29 cellular contexts compared by ENCODE assay signal in the genomic region with DNA sequence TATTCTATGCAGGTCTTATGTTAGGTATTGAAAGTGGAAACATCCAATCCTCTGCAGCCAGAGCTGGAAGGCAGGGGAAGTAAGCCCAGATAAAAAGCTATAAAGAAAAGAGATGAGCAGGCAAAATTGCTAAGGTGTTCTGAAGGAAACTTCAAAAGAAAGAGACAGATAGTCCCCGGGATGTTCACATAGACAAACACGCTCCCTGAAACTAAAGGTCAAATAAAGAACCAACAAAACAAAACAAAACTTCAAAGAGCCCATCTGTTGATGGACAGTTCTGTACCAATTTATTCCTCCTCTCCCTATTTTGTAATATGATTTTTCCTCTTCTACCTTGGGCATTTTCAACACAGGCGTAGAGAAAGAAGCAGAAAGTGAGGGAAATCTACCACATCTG.
"Had no signal": no experiment of that assay in that cellular context is flagged by ENCODE, and none has a peak within 500 bp of the region (broad histone marks: within the 10 kb centered on the region; RNA-seq: fewer than 3 reads in every experiment).

No MANE protein-coding gene starts in this region.

- H3K27ac Mint-ChIP-seq: dendritic cell treated with granulocyte-macrophage colony-stimulating factor and Interleukin-4, amounts not matched to agents 40 ng/mL and 50 ng/mL, for 4 days; effector memory CD8-positive, alpha-beta T cell; endodermal cell had no signal

- H3K4me3 Mint-ChIP-seq: dendritic cell treated with granulocyte-macrophage colony-stimulating factor and Interleukin-4, amounts not matched to agents 40 ng/mL and 50 ng/mL, for 4 days; effector memory CD8-positive, alpha-beta T cell; endodermal cell had no signal

- H3K4me3 ChIP-seq: colonic mucosa, coronary artery, dorsolateral prefrontal cortex, esophagus muscularis mucosa, esophagus squamous epithelium, gastrocnemius medialis, gastroesophageal sphincter, heart left ventricle, heart right ventricle had no signal

- FAIRE-seq: colon, endometrium, endothelial cell of umbilical vein, frontal cortex had no signal

- H3K9me3 ChIP-seq: colonic mucosa, esophagus muscularis mucosa, gastrocnemius medialis had no signal

- H3K27ac ChIP-seq: colonic mucosa, coronary artery, dorsolateral prefrontal cortex, epithelial cell of prostate, esophagus muscularis mucosa, esophagus squamous epithelium, foreskin keratinocyte, gastrocnemius medialis, gastroesophageal sphincter, heart left ventricle, heart right ventricle had no signal

- ATAC-seq: effector memory CD8-positive, alpha-beta T cell; esophagus mucosa; foreskin keratinocyte; gastrocnemius medialis; gastroesophageal sphincter; heart left ventricle; heart right ventricle had no signal

- H3K36me3 ChIP-seq: colonic mucosa, esophagus muscularis mucosa, esophagus squamous epithelium, gastrocnemius medialis, gastroesophageal sphincter, heart left ventricle, heart right ventricle had no signal

- H3K9me3 Mint-ChIP-seq: endodermal cell had no signal

- DNase-seq: colonic mucosa; cortex of kidney; dermis blood vessel endothelial cell; dorsolateral prefrontal cortex; effector CD4-positive, alpha-beta T cell; effector CD8-positive, alpha-beta T cell; effector memory CD4-positive, alpha-beta T cell; effector memory CD8-positive, alpha-beta T cell; endodermal cell; erythroblast; esophagus squamous epithelium; foreskin fibroblast; foreskin keratinocyte; foreskin melanocyte; gastrocnemius medialis; glutamatergic neuron; head of caudate nucleus; heart left ventricle; heart right ventricle had no signal

- H3K27me3 Mint-ChIP-seq: effector memory CD8-positive, alpha-beta T cell had no signal

- H3K27me3 ChIP-seq: colonic mucosa, dorsolateral prefrontal cortex, esophagus muscularis mucosa, esophagus squamous epithelium, foreskin keratinocyte, gastrocnemius medialis had no signal

- H3K4me1 ChIP-seq: colonic mucosa, esophagus muscularis mucosa, esophagus squamous epithelium, foreskin keratinocyte, gastrocnemius medialis, gastroesophageal sphincter, heart left ventricle, heart right ventricle had no signal
